ENCODE assay signal across 16 cellular contexts in genomic region chr19:38988632-38989031, GRCh38. TPM values are rescaled to one million over a fixed set of nuclear protein-coding genes. Genes with fewer than 3 reads are reported as not detected.
A peak's percentile ranks its signal among the peaks of the same experiment; 100 is the strongest.
DNase-seq lines count a peak whose midpoint lies in the region; ATAC-seq, FAIRE-seq and TF ChIP-seq lines count a peak whose summit lies in the region.
"Had no signal": no experiment of that assay in that cellular context is flagged by ENCODE, and none has a peak within 500 bp of the region (broad histone marks: within the 10 kb centered on the region; RNA-seq: fewer than 3 reads in every experiment).

No MANE protein-coding gene starts in this region.

- H3K4me2 ChIP-seq in mammary epithelial cell (ENCODE audit: insufficient read depth, low read depth, low read length) (no peak overlapping the region), astrocyte (ENCODE audit: low read length) (no peak overlapping the region), smooth muscle cell (no peak overlapping the region)

- DNase-seq in mammary epithelial cell (no peak), MCF 10A (ENCODE audit: unreplicated experiment) (no peak), astrocyte (ENCODE audit: low read depth) (no peak), mesothelial cell of epicardium (ENCODE audit: low spot score in 2 of 2, unreplicated experiment in 2 of 2) (no peak), smooth muscle cell (lab: John Stamatoyannopoulos, UW; ENCODE audit: unreplicated experiment) (no peak), NCI-H187 (lab: John Stamatoyannopoulos, UW) (no peak)
- DNase-seq: 8988T; CD4-positive, alpha-beta memory T cell; KG1; NCI-H2029 treated with DMSO at 0.1 percent for 48 hours; Peyer's patch; SHP77 had no signal

- ATAC-seq in HG03432 (IDR thresholded peaks at IDR 0.05; ENCODE audit: unreplicated experiment) (no peak), HG02870 (IDR thresholded peaks at IDR 0.05; ENCODE audit: unreplicated experiment) (no peak)

- CTCF ChIA-PET in mammary epithelial cell (lab: Charles Lee; ENCODE audit: low non-redundant PET) = interaction anchor here (0.6 kb wide), 1 partner anchor 85 kb away, joined by 18 read pairs; no protein-coding TSS in a partner anchor
- CTCF ChIA-PET in MCF 10A (lab: Yijun Ruan, JAX) = no interaction called here

- H3K27ac Mint-ChIP-seq in MCF 10A (ENCODE audit: low read depth, unreplicated experiment) = no peak overlapping the region
- H3K27ac Mint-ChIP-seq in astrocyte (ENCODE audit: unreplicated experiment) = peak overlapping the region; percentile 84
- H3K27ac Mint-ChIP-seq in mesothelial cell of epicardium = peak overlapping the region; percentile 94
- H3K27ac Mint-ChIP-seq: CD4-positive, alpha-beta memory T cell had no signal

- no peaks in the 10 kb centered on the region for H3K9me3 ChIP-seq in mammary epithelial cell (replicated peaks; ENCODE audit: insufficient read depth, low read length)
- no peaks in the 10 kb centered on the region for H3K9me3 ChIP-seq in astrocyte (ENCODE audit: insufficient read depth, low read depth, low read length)
- H3K9me3 ChIP-seq in smooth muscle cell (replicated peaks; ENCODE audit: low read depth) = no peaks in the 10 kb centered on the region
- H3K9me3 ChIP-seq: HAP-1, Peyer's patch had no signal

- BruUV-seq in mammary epithelial cell (replicated peaks; lab: Mats Ljungman, UMichigan) (no TSS peak), MCF 10A (replicated peaks; lab: Mats Ljungman, UMichigan) (no TSS peak)

- H3K36me3 ChIP-seq in mammary epithelial cell (ENCODE audit: insufficient read depth, low read length) = no peaks in the 10 kb centered on the region
- no peaks in the 10 kb centered on the region for H3K36me3 ChIP-seq in astrocyte (ENCODE audit: insufficient read depth, low read length)
- no peaks in the 10 kb centered on the region for H3K36me3 ChIP-seq in smooth muscle cell (ENCODE audit: low read depth)
- H3K36me3 ChIP-seq: HAP-1, Peyer's patch had no signal

- WGBS in mammary epithelial cell (ENCODE audit: low coverage, missing lambda C conversion rate) = 90% methylated on average over 4 of the region's 4 CpGs
- 92% methylated on average over 4 of the region's 4 CpGs for WGBS in smooth muscle cell (ENCODE audit: low lambda C conversion rate)

- intact Hi-C loops in mammary epithelial cell (cut with micrococcal nuclease) = no loop called here
- intact Hi-C loops in MCF 10A (cut with micrococcal nuclease) = no loop called here

- H3K36me3 Mint-ChIP-seq in MCF 10A (ENCODE audit: insufficient read depth, unreplicated experiment) = no peaks in the 10 kb centered on the region
- no peaks in the 10 kb centered on the region for H3K36me3 Mint-ChIP-seq in astrocyte (ENCODE audit: low read depth, unreplicated experiment)
- no peaks in the 10 kb centered on the region for H3K36me3 Mint-ChIP-seq in mesothelial cell of epicardium
- H3K36me3 Mint-ChIP-seq: CD4-positive, alpha-beta memory T cell had no signal

- in situ Hi-C loops in mammary epithelial cell (cut with MboI; ENCODE audit: low sequenced_read_pairs in 2 of 2) = no loop called here

- POLR2A ChIA-PET in MCF 10A (lab: Yijun Ruan, JAX) = no interaction called here

- no peak overlapping the region for H3K9ac ChIP-seq in mammary epithelial cell (ENCODE audit: insufficient read depth, low read length)
- H3K9ac ChIP-seq in astrocyte (ENCODE audit: low read length) = no peak overlapping the region
- H3K9ac ChIP-seq in smooth muscle cell (ENCODE audit: low read depth) = no peak overlapping the region

- peak overlapping the region; percentile 52 for H2AFZ ChIP-seq in mammary epithelial cell (ENCODE audit: low read depth, low read length)
- H2AFZ ChIP-seq in astrocyte (ENCODE audit: low read depth, low read length) = no peak overlapping the region
- peak overlapping the region; percentile 4 for H2AFZ ChIP-seq in smooth muscle cell (ENCODE audit: low read depth)

- H3K27ac ChIP-seq in mammary epithelial cell (ENCODE audit: insufficient read depth, low read depth, low read length) (no peak overlapping the region), astrocyte (ENCODE audit: low read depth, low read length) (no peak overlapping the region), smooth muscle cell (ENCODE audit: low read depth) (no peak overlapping the region)
- H3K27ac ChIP-seq: Peyer's patch had no signal

- H3K4me1 Mint-ChIP-seq in MCF 10A (ENCODE audit: insufficient read depth, unreplicated experiment) (peaks cover 16% of the 10 kb centered on the region), astrocyte (ENCODE audit: low read depth, unreplicated experiment) (peaks cover 16% of the 10 kb centered on the region), mesothelial cell of epicardium (peaks cover 17% of the 10 kb centered on the region)
- H3K4me1 Mint-ChIP-seq: CD4-positive, alpha-beta memory T cell had no signal

- TF ChIP-seq CTCF in mammary epithelial cell (conservative IDR thresholded peaks at IDR 0.05 in 1 of 2, IDR thresholded peaks at IDR 0.05 in 1 of 2; ENCODE audit: extremely low read depth in 1 of 2, insufficient read depth in 1 of 2, low read depth in 1 of 2, low read length in 2 of 2) (no peak), MCF 10A (IDR thresholded peaks at IDR 0.05; ENCODE audit: unreplicated experiment) (no peak), astrocyte (IDR thresholded peaks at IDR 0.05; ENCODE audit: insufficient read depth, low read depth, low read length) (no peak), mesothelial cell of epicardium (IDR thresholded peaks at IDR 0.05; ENCODE audit: unreplicated experiment) (no peak), smooth muscle cell (IDR thresholded peaks at IDR 0.05; ENCODE audit: borderline replicate concordance, insufficient read depth, poor library complexity, severe bottlenecking) (no peak)

- no peaks in the 10 kb centered on the region for H3K9me3 Mint-ChIP-seq in MCF 10A (ENCODE audit: unreplicated experiment)
- H3K9me3 Mint-ChIP-seq in astrocyte (ENCODE audit: unreplicated experiment) = peaks cover 4% of the 10 kb centered on the region
- peaks cover 6% of the 10 kb centered on the region for H3K9me3 Mint-ChIP-seq in mesothelial cell of epicardium

- dilution Hi-C loops in mammary epithelial cell (cut with HindIII; ENCODE audit: low sequenced_read_pairs) = no loop called here

- no peak for FAIRE-seq in astrocyte (lab: Jason Lieb, UNC)
- FAIRE-seq: GM19239 had no signal

- H3K79me2 ChIP-seq in mammary epithelial cell (ENCODE audit: insufficient read depth, low read length) (no peaks in the 10 kb centered on the region), astrocyte (ENCODE audit: insufficient read depth, low read length) (no peaks in the 10 kb centered on the region), smooth muscle cell (ENCODE audit: low read depth) (no peaks in the 10 kb centered on the region)

- H3K27me3 Mint-ChIP-seq in MCF 10A (ENCODE audit: insufficient read depth, unreplicated experiment) (no peaks in the 10 kb centered on the region), astrocyte (ENCODE audit: low read depth, unreplicated experiment) (peaks cover 2% of the 10 kb centered on the region), mesothelial cell of epicardium (ENCODE audit: low read depth) (no peaks in the 10 kb centered on the region)

- no peak overlapping the region for H3K4me3 Mint-ChIP-seq in MCF 10A (ENCODE audit: unreplicated experiment)
- no peak overlapping the region for H3K4me3 Mint-ChIP-seq in astrocyte (ENCODE audit: unreplicated experiment)
- H3K4me3 Mint-ChIP-seq in mesothelial cell of epicardium = no peak overlapping the region
- H3K4me3 Mint-ChIP-seq: CD4-positive, alpha-beta memory T cell had no signal

- H3K4me1 ChIP-seq in mammary epithelial cell (ENCODE audit: insufficient read depth, low read length) (peaks cover 24% of the 10 kb centered on the region), astrocyte (ENCODE audit: insufficient read depth, low read length) (peaks cover 9% of the 10 kb centered on the region), smooth muscle cell (ENCODE audit: low read depth) (no peaks in the 10 kb centered on the region)
- H3K4me1 ChIP-seq: HAP-1, Peyer's patch had no signal

- H3K4me3 ChIP-seq in mammary epithelial cell (replicated peaks in 1 of 3; ENCODE audit: insufficient read depth in 1 of 3, low read depth in 2 of 3, low read length in 3 of 3) (no peak overlapping the region), astrocyte (ENCODE audit: insufficient read depth, low read depth, low read length) (no peak overlapping the region), smooth muscle cell (no peak overlapping the region)
- H3K4me3 ChIP-seq: HAP-1, Peyer's patch had no signal

- H3K27me3 ChIP-seq in mammary epithelial cell (ENCODE audit: insufficient read depth, low read length) (no peaks in the 10 kb centered on the region), astrocyte (ENCODE audit: insufficient read depth, low read length) (no peaks in the 10 kb centered on the region), smooth muscle cell (ENCODE audit: low read depth) (no peaks in the 10 kb centered on the region)
- H3K27me3 ChIP-seq: Peyer's patch had no signal

- H4K20me1 ChIP-seq in mammary epithelial cell (ENCODE audit: insufficient read depth, low read length) = no peaks in the 10 kb centered on the region
- no peaks in the 10 kb centered on the region for H4K20me1 ChIP-seq in astrocyte (ENCODE audit: insufficient read depth, low read length)
- H4K20me1 ChIP-seq in smooth muscle cell (ENCODE audit: low read depth) = no peaks in the 10 kb centered on the region

- peaks cover 3% of the 10 kb centered on the region for H3F3A ChIP-seq in smooth muscle cell (ENCODE audit: low read depth)

RNA-seq across cellular contexts. Expression of gene FBXO17, which starts 13.1 kb away (rescaled TPM):
- total RNA-seq in mammary epithelial cell = 10 to 100 TPM; 18.6 to 25.8 TPM
- 7.1 TPM for polyA plus RNA-seq in mammary epithelial cell
- polyA minus RNA-seq in mammary epithelial cell = 5.7 TPM
- total RNA-seq in MCF 10A (2022) = 5.2 and 5.8 TPM in 2 replicates
- total RNA-seq in astrocyte = 14.7 and 15.9 TPM in 2 replicates
- 72.7 to 77.3 TPM (median 72.8 TPM) in 3 replicates for total RNA-seq in mesothelial cell of epicardium
- total RNA-seq in smooth muscle cell = 8.2 and 11.5 TPM in 2 replicates
- polyA plus RNA-seq in smooth muscle cell = 17.9 and 21.7 TPM in 2 replicates
- total RNA-seq: CD4-positive, alpha-beta memory T cell had no signal
- polyA plus RNA-seq: CD4-positive, alpha-beta memory T cell had no signal

RNA-seq across cellular contexts. Expression of gene FBXO27, which starts 43.7 kb away (rescaled TPM):
- 1 to 10 TPM; 6.7 to 9.9 TPM for total RNA-seq in mammary epithelial cell
- polyA plus RNA-seq in mammary epithelial cell = 7.2 TPM
- 38.1 TPM for polyA minus RNA-seq in mammary epithelial cell
- total RNA-seq in MCF 10A (2022) = 0.28 TPM in 1 of 2 replicates, not detected in the other
- 4.1 and 7.1 TPM in 2 replicates for total RNA-seq in astrocyte
- 9.5 to 10.2 TPM (median 9.6 TPM) in 3 replicates for total RNA-seq in mesothelial cell of epicardium
- total RNA-seq in smooth muscle cell = 1.9 and 5.3 TPM in 2 replicates
- polyA plus RNA-seq in smooth muscle cell = 2.8 and 5.4 TPM in 2 replicates

RNA-seq across cellular contexts. Expression of gene MRPS12, which starts 57.9 kb away (rescaled TPM):
- total RNA-seq in mammary epithelial cell = 10 to 100 TPM; 23.8 to 58.8 TPM
- polyA plus RNA-seq in mammary epithelial cell = 66.4 TPM
- polyA minus RNA-seq in mammary epithelial cell = 21.1 TPM
- total RNA-seq in MCF 10A (2022) = 38.1 and 53.3 TPM in 2 replicates
- total RNA-seq in astrocyte = 57.5 and 59.5 TPM in 2 replicates
- 22.3 to 24.3 TPM (median 23.5 TPM) in 3 replicates for total RNA-seq in mesothelial cell of epicardium
- 15.5 and 25.7 TPM in 2 replicates for total RNA-seq in smooth muscle cell
- 55.2 and 61.7 TPM in 2 replicates for polyA plus RNA-seq in smooth muscle cell

RNA-seq across cellular contexts. Expression of gene SARS2, which starts 58.1 kb away (rescaled TPM):
- total RNA-seq in mammary epithelial cell (10 to 100 TPM; 18.0 to 28.0 TPM), MCF 10A (2022) (9.3 and 23.6 TPM in 2 replicates), astrocyte (21.1 and 24.8 TPM in 2 replicates), mesothelial cell of epicardium (59.0 to 70.7 TPM (median 61.3 TPM) in 3 replicates), smooth muscle cell (12.3 and 13.0 TPM in 2 replicates)
- polyA plus RNA-seq in mammary epithelial cell (24.8 TPM), smooth muscle cell (24.6 and 33.1 TPM in 2 replicates)
- polyA minus RNA-seq in mammary epithelial cell = 27.0 TPM
